In genomic region chr5:124630767-124631704, GRCh38 we compare ENCODE assay signal across 10 cellular contexts.
DNase-seq lines count a peak whose midpoint lies in the region; ATAC-seq and TF ChIP-seq lines count a peak whose summit lies in the region.
"Had no signal": no experiment of that assay in that cellular context is flagged by ENCODE, and none has a peak within 500 bp of the region (broad histone marks: within the 10 kb centered on the region; RNA-seq: fewer than 3 reads in every experiment).

No MANE protein-coding gene starts in this region.

- peak overlapping the region; percentile 62 for H3K18ac ChIP-seq in IMR-90 (ENCODE audit: low read depth, low read length)

- H3K27me3 ChIP-seq in IMR-90 (ENCODE audit: control insufficient read depth, insufficient read depth, low read length) = no peaks in the 10 kb centered on the region
- H3K27me3 ChIP-seq in left lung = no peaks in the 10 kb centered on the region

- 0 out of 2 replicates have a peak overlapping the region, but pooled peaks have one; percentile 14 for H3K56ac ChIP-seq in IMR-90 (ENCODE audit: extremely low read depth, insufficient read depth, low read length)

- no peaks in the 10 kb centered on the region for H3K9me3 ChIP-seq in IMR-90 (ENCODE audit: control insufficient read depth, insufficient read depth, low read length)
- H3K9me3 ChIP-seq in left lung = no peaks in the 10 kb centered on the region

- DNase-seq in IMR-90 (peak; percentile 65), nephron progenitor cell (no peak), left lung (no peak), kidney glomerular epithelial cell (lab: John Stamatoyannopoulos, UW) (no peak), NCI-H69 (lab: John Stamatoyannopoulos, UW) (no peak)
- DNase-seq: left cardiac atrium had no signal

- H3K9ac ChIP-seq in IMR-90 (ENCODE audit: low read depth, low read length) = no peak overlapping the region

- H2BK15ac ChIP-seq in IMR-90 (ENCODE audit: low read depth, low read length) = peak overlapping the region; percentile 87; the same call in 2 of the 3 replicates

- H3K9me3 Mint-ChIP-seq in nephron progenitor cell = peaks cover 4% of the 10 kb centered on the region

- BruUV-seq in IMR-90 (replicated peaks; lab: Mats Ljungman, UMichigan) = no TSS peak

- H3K4me2 ChIP-seq in IMR-90 (ENCODE audit: low read depth, low read length) = no peak overlapping the region

- WGBS in IMR-90 (ENCODE audit: extremely low coverage in 2 of 2, insufficient read length in 1 of 2), 2 experiments = 71% methylated on average over 2 of the region's 5 CpGs; no CpG with 5 or more reads in 1 of the 2 experiments

- H3K27ac ChIP-seq in IMR-90 (ENCODE audit: insufficient read depth, low read length) = peak overlapping the region; percentile 48; the same call in 1 of the 2 replicates
- H3K27ac ChIP-seq in left lung = no peak overlapping the region

- H3K23ac ChIP-seq in IMR-90 (ENCODE audit: low read depth, low read length) = peak overlapping the region; percentile 88

- intact Hi-C loops in IMR-90 (cut with micrococcal nuclease) = loop anchor here (5.0 kb wide), 1 partner anchor 959 kb away; no protein-coding TSS in a partner anchor
- intact Hi-C loops in left lung (cut with DNase I) = no loop called here

- H3K4me1 ChIP-seq in IMR-90 (ENCODE audit: control insufficient read depth, insufficient read depth, low read length) = peaks cover 35% of the 10 kb centered on the region
- H3K4me1 ChIP-seq in left lung = peaks cover 0 to 5% of the 10 kb centered on the region in 2 donors

- H3K4me1 Mint-ChIP-seq in nephron progenitor cell = peaks cover 84% of the 10 kb centered on the region

- H3K4me3 Mint-ChIP-seq in nephron progenitor cell = no peak overlapping the region

- peak overlapping the region; percentile 98 for H3K4ac ChIP-seq in IMR-90 (ENCODE audit: low read depth, low read length)

- CTCF ChIA-PET in IMR-90 (lab: Yijun Ruan, JAX) = no interaction called here

- peak overlapping the region; percentile 99 for H2BK120ac ChIP-seq in IMR-90 (ENCODE audit: low read depth, low read length)

- POLR2A ChIA-PET in IMR-90 (lab: Charles Lee; ENCODE audit: unreplicated experiment) = no interaction called here

- H2BK20ac ChIP-seq in IMR-90 (ENCODE audit: low read depth, low read length) = peak overlapping the region; percentile 80

- peak overlapping the region; percentile 45 for H2AFZ ChIP-seq in IMR-90 (replicated peaks; ENCODE audit: low read length, poor library complexity)

- H4K5ac ChIP-seq in IMR-90 (ENCODE audit: low read depth, low read length) = peak overlapping the region; percentile 19

- peaks cover 0 to 23% of the 10 kb centered on the region in 2 experiments; a peak in 2 of 4 replicates for H3K79me1 ChIP-seq in IMR-90 (ENCODE audit: low read depth in 1 of 2, low read length in 2 of 2)

- no peak for TF ChIP-seq CTCF in IMR-90 (conservative IDR thresholded peaks at IDR 0.05; ENCODE audit: low read depth, low read length)
- no peak for TF ChIP-seq CTCF in nephron progenitor cell (IDR thresholded peaks at IDR 0.05)
- TF ChIP-seq CTCF in left lung (IDR thresholded peaks at IDR 0.05) = no peak

- TF ChIP-seq RAD21 in IMR-90 (IDR thresholded peaks at IDR 0.05; ENCODE audit: low read length) = no peak

- peak overlapping the region; percentile 49 for H3K27ac Mint-ChIP-seq in nephron progenitor cell
- H3K27ac Mint-ChIP-seq: IgD-negative memory B cell had no signal

- H4K20me1 ChIP-seq in IMR-90 (ENCODE audit: insufficient read depth, low read length) = no peaks in the 10 kb centered on the region

- H3K4me3 ChIP-seq in IMR-90 (ENCODE audit: insufficient read depth, low read depth, low read length) (no peak overlapping the region), left lung (no peak overlapping the region)

- peak overlapping the region; percentile 89 for H2AK5ac ChIP-seq in IMR-90 (ENCODE audit: low read depth, low read length)

- H4K91ac ChIP-seq in IMR-90 (ENCODE audit: insufficient read depth, low read depth, low read length) = peak overlapping the region; percentile 97

- peak; percentile 77 for ATAC-seq in GM18907 (IDR thresholded peaks at IDR 0.05; ENCODE audit: unreplicated experiment)
- peak; percentile 51 for ATAC-seq in HG02610 (IDR thresholded peaks at IDR 0.05; ENCODE audit: unreplicated experiment)
- ATAC-seq in IMR-90 (ENCODE audit: low read depth) = no peak
- no peak for ATAC-seq in left lung
- no peak for ATAC-seq in SK-N-SH treated with all-trans-retinoic acid at 6 μM for 48 hours
- ATAC-seq: left cardiac atrium had no signal

- TF ChIP-seq POLR2A in IMR-90 (IDR thresholded peaks at IDR 0.05; ENCODE audit: low read depth, low read length) = no peak

- H3K36me3 ChIP-seq in IMR-90 (ENCODE audit: control insufficient read depth, insufficient read depth, low read length) (peaks cover 3% of the 10 kb centered on the region; the same call in 1 of the 2 replicates), left lung (no peaks in the 10 kb centered on the region)

- peak overlapping the region; percentile 63 for H2BK5ac ChIP-seq in IMR-90 (ENCODE audit: low read depth, low read length, poor library complexity, severe bottlenecking)

- H3K9me1 ChIP-seq in IMR-90 (ENCODE audit: insufficient read depth, low read length) = peaks cover 25% of the 10 kb centered on the region

- peak overlapping the region; percentile 95 for H3K14ac ChIP-seq in IMR-90 (replicated peaks; ENCODE audit: low read depth, low read length)

- dilution Hi-C loops in IMR-90 (cut with HindIII; ENCODE audit: low sequenced_read_pairs, unreplicated experiment) = no loop called here

- H3K36me3 Mint-ChIP-seq in nephron progenitor cell (ENCODE audit: low read depth) = peaks cover 55% of the 10 kb centered on the region

- in situ Hi-C loops in IMR-90 (cut with MboI; ENCODE audit: low sequenced_read_pairs) = no loop called here

- H2AK9ac ChIP-seq in IMR-90 (replicated peaks; ENCODE audit: low read depth, low read length, poor library complexity) = peak overlapping the region; percentile 75

- H3K27me3 Mint-ChIP-seq in nephron progenitor cell (ENCODE audit: low read depth, poor library complexity) = no peaks in the 10 kb centered on the region

- H4K8ac ChIP-seq in IMR-90 (ENCODE audit: low read depth in 2 of 2, low read length in 2 of 2) = peak overlapping the region; percentile 62 to 83

TF ChIP-seq in IMR-90, 13 proteins besides CTCF, POLR2A, EP300 and RAD21:
- no peak for TF ChIP-seq ELK1 (IDR thresholded peaks at IDR 0.05; ENCODE audit: borderline replicate concordance, low read depth, low read length)
- TF ChIP-seq USF2 (IDR thresholded peaks at IDR 0.05; ENCODE audit: low read depth, low read length) = 0 out of 2 replicates have a peak, but pooled peaks have one; percentile 4
- TF ChIP-seq FOS (IDR thresholded peaks at IDR 0.05; ENCODE audit: low read depth, low read length) = peak; percentile 18; the same call in 1 of the 2 replicates

TF ChIP-seq in SK-N-SH treated with all-trans-retinoic acid at 6 μM for 48 hours, 23 proteins besides CTCF, POLR2A, EP300 and RAD21 (continues in another document):
- TF ChIP-seq ISL1 (CRISPR knock-in tag; IDR thresholded peaks at IDR 0.05) (no peak), GLIS3 (CRISPR knock-in tag; IDR thresholded peaks at IDR 0.05) (no peak), CSDC2 (CRISPR knock-in tag; IDR thresholded peaks at IDR 0.05) (no peak), PATZ1 (CRISPR knock-in tag; IDR thresholded peaks at IDR 0.05; ENCODE audit: borderline replicate concordance) (no peak), CSRNP3 (CRISPR knock-in tag; IDR thresholded peaks at IDR 0.05) (no peak)

Comparison
In these comparisons a context has a peak if more than half of its experiments do, and no peak if none do; other contexts are left out.
1. ATAC-seq: peak in GM18907 (single experiment) and HG02610 (single experiment); none in IMR-90 (single experiment), left lung (single experiment) and SK-N-SH treated with all-trans-retinoic acid at 6 μM for 48 hours (single experiment).